Comparison of ENCODE assay signal across 13 cellular contexts in genomic region chr4:101961144-101961543, GRCh38.
DNase-seq lines count a peak whose midpoint lies in the region; TF ChIP-seq lines count a peak whose summit lies in the region.
"Had no signal": no experiment of that assay in that cellular context is flagged by ENCODE, and none has a peak within 500 bp of the region (broad histone marks: within the 10 kb centered on the region; RNA-seq: fewer than 3 reads in every experiment).

No MANE protein-coding gene starts in this region.

- H3K4me3 ChIP-seq in SJCRH30: no peak overlapping the region
- no peak overlapping the region for H3K4me3 ChIP-seq in Peyer's patch

- TF ChIP-seq CTCF in GM10266 (IDR thresholded peaks at IDR 0.05; ENCODE audit: control insufficient read depth, insufficient read depth, low read depth, missing control alignments) (no peak), Peyer's patch (IDR thresholded peaks at IDR 0.05) (no peak)

- H3K27me3 ChIP-seq in SJCRH30 (no peaks in the 10 kb centered on the region), Peyer's patch (no peaks in the 10 kb centered on the region)

- H3K4me1 ChIP-seq in SJCRH30 (no peaks in the 10 kb centered on the region; the same call in 1 of the 2 replicates), Peyer's patch (no peaks in the 10 kb centered on the region)

- H3K27ac ChIP-seq in SJCRH30 (no peak overlapping the region), Peyer's patch (no peak overlapping the region)

- no peak for TF ChIP-seq POLR2A in Peyer's patch (IDR thresholded peaks at IDR 0.05)

- DNase-seq in NCI-H2171 treated with DMSO at 0.1 percent for 48 hours (lab: John Stamatoyannopoulos, UW) (peak; percentile 2), NCI-H2171 (lab: John Stamatoyannopoulos, UW) (no peak), SJCRH30 (peak; percentile 11 to 36), glomerular visceral epithelial cell (ENCODE audit: extremely low spot score) (peak; percentile 31), 8988T (no peak), GM10266 (ENCODE audit: extremely low spot score) (no peak), Peyer's patch (no peak), NCI-H2029 (lab: John Stamatoyannopoulos, UW) (no peak)
- DNase-seq: activated naive CD4-positive, alpha-beta T cell treated with anti-CD3 and anti-CD28 coated beads, Interleukin-2, amount 50 U/mL, for 16 hours; foreskin melanocyte; H7; left colon; NCI-H2107 had no signal

- H3K9me3 ChIP-seq in SJCRH30 (replicated peaks) (no peaks in the 10 kb centered on the region), Peyer's patch (no peaks in the 10 kb centered on the region)

- no peaks in the 10 kb centered on the region for H3K36me3 ChIP-seq in SJCRH30
- no peaks in the 10 kb centered on the region for H3K36me3 ChIP-seq in Peyer's patch

Comparison
In these comparisons a context has a peak if more than half of its experiments do, and no peak if none do; other contexts are left out.
1. DNase-seq: peak in NCI-H2171 treated with DMSO at 0.1 percent for 48 hours (single experiment), SJCRH30 (2 of 2) and glomerular visceral epithelial cell (single experiment); none in NCI-H2171 (single experiment), 8988T (single experiment), GM10266 (single experiment), Peyer's patch (0 of 3) and NCI-H2029 (single experiment).